In the genomic region with DNA sequence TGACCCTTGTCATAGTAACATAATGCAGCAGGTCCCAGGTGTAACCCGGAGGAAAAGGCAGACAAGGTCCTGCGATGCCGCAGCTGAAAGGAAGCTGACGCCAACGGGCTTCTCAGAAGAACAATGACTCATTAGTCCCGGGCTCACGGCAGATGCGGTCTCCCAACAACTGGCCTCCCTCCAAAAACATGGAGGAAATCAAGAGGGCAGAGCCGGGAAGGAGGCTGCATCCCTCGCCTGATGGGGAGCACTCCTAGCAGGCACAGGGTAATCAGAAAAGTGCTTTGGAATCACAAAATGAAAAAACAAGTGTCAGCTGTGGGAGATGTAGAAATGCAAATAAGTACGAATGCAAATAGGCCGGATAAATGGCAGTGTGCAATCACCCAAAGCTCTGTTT, we compare ENCODE assay signal across 8 cellular contexts.
DNase-seq lines count a peak whose midpoint lies in the region; ATAC-seq and TF ChIP-seq lines count a peak whose summit lies in the region.

No MANE protein-coding gene starts in this region.

- WGBS in GM23248 (ENCODE audit: low coverage in 1 of 2, low lambda C conversion rate in 2 of 2, missing lambda C conversion rate in 2 of 2), 2 experiments: 10 to 14% methylated on average over 12 of the region's 12 CpGs

- in situ Hi-C loops in GM23248 (cut with MboI): no loop called here

- POLR2A ChIA-PET in PC-3 (lab: Charles Lee; ENCODE audit: unreplicated experiment): no interaction called here

- H3K4me1 ChIP-seq in GM23248 (ENCODE audit: insufficient read depth): peaks cover 47% of the 10 kb centered on the region
- peaks cover 27% of the 10 kb centered on the region for H3K4me1 ChIP-seq in PC-3 (ENCODE audit: insufficient read depth, low read length)

- H3K4me3 ChIP-seq in GM23248 (peak overlapping the region; percentile 39), PC-3 (ENCODE audit: low read length) (no peak overlapping the region), epithelial cell of proximal tubule (ENCODE audit: low read depth, low read length) (peak overlapping the region; percentile 5)

- H3K79me2 ChIP-seq in GM23248 (ENCODE audit: insufficient read depth): no peaks in the 10 kb centered on the region
- H3K79me2 ChIP-seq in PC-3 (ENCODE audit: low read length): no peaks in the 10 kb centered on the region

- peak overlapping the region; percentile 66 for H3K4me2 ChIP-seq in GM23248 (ENCODE audit: unreplicated experiment)
- H3K4me2 ChIP-seq in PC-3 (ENCODE audit: low read length): peak overlapping the region; percentile 42

- peak overlapping the region; percentile 52 for H3K9ac ChIP-seq in GM23248
- H3K9ac ChIP-seq in PC-3 (ENCODE audit: low read length): 0 out of 2 replicates have a peak overlapping the region, but pooled peaks have one; percentile 15

- ATAC-seq in PC-3: no peak
- peak; percentile 72 for ATAC-seq in sciatic nerve
- ATAC-seq in GM18502 (IDR thresholded peaks at IDR 0.05; ENCODE audit: poor library complexity, unreplicated experiment): no peak

- no TSS peak for BruUV-seq in PC-3 (replicated peaks; lab: Mats Ljungman, UMichigan)

- H3K27me3 ChIP-seq in GM23248 (replicated peaks; ENCODE audit: insufficient read depth): no peaks in the 10 kb centered on the region
- no peaks in the 10 kb centered on the region for H3K27me3 ChIP-seq in PC-3 (ENCODE audit: low read length)

- H2AFZ ChIP-seq in GM23248 (peak overlapping the region; percentile 69), PC-3 (ENCODE audit: low read length) (peak overlapping the region; percentile 24; the same call in 1 of the 2 replicates)

- intact Hi-C loops in PC-3 (cut with micrococcal nuclease): no loop called here
- intact Hi-C loops in sciatic nerve (cut with DNase I): no loop called here

- H3K27ac ChIP-seq in GM23248 (peak overlapping the region; percentile 71), PC-3 (ENCODE audit: low read length) (peak overlapping the region; percentile 55)

- H3K9me2 ChIP-seq in GM23248 (ENCODE audit: insufficient read depth): no peaks in the 10 kb centered on the region
- H3K9me2 ChIP-seq in PC-3 (replicated peaks; ENCODE audit: low read length): no peaks in the 10 kb centered on the region

- H3K36me3 ChIP-seq in GM23248 (ENCODE audit: low read depth) (no peaks in the 10 kb centered on the region), PC-3 (ENCODE audit: low read depth, low read length) (no peaks in the 10 kb centered on the region)

- peak; percentile 98 for DNase-seq in GM23248
- DNase-seq in PC-3: peak; percentile 60
- DNase-seq in epithelial cell of proximal tubule (ENCODE audit: low read depth): no peak
- DNase-seq in sciatic nerve (ENCODE audit: low spot score): peak; percentile 70
- DNase-seq in stimulated activated naive CD4-positive, alpha-beta T cell treated with Interleukin-2 at 50 U/mL for 16 hours (lab: John Stamatoyannopoulos, UW): no peak
- no peak for DNase-seq in stimulated activated CD4-positive, alpha-beta T cell treated with anti-CD3 and anti-CD28 coated beads, Interleukin-4, amount 100 ng/mL, for 4 hours
- DNase-seq in NCI-H1417 treated with DMSO at 0.1 percent for 48 hours (lab: John Stamatoyannopoulos, UW): no peak

- H4K20me1 ChIP-seq in GM23248 (ENCODE audit: insufficient read depth) (no peaks in the 10 kb centered on the region), PC-3 (ENCODE audit: low read length) (no peaks in the 10 kb centered on the region)

- H3K9me3 ChIP-seq in GM23248 (ENCODE audit: low read depth): no peaks in the 10 kb centered on the region
- no peaks in the 10 kb centered on the region for H3K9me3 ChIP-seq in PC-3 (ENCODE audit: low read length)

- TF ChIP-seq CTCF in PC-3 (conservative IDR thresholded peaks at IDR 0.05; ENCODE audit: low read depth, low read length) (no peak), epithelial cell of proximal tubule (conservative IDR thresholded peaks at IDR 0.05; ENCODE audit: low read depth, low read length) (no peak)

- CTCF ChIA-PET in PC-3 (lab: Charles Lee): no interaction called here

- H3F3A ChIP-seq in GM23248 (ENCODE audit: insufficient read depth) (peaks cover 32% of the 10 kb centered on the region), PC-3 (ENCODE audit: low read length, unreplicated experiment) (no peaks in the 10 kb centered on the region)

Comparison
In these comparisons a context has a peak if more than half of its experiments do, and no peak if none do; other contexts are left out.
1. DNase-seq: peak in GM23248 (single experiment), PC-3 (single experiment) and sciatic nerve (single experiment); none in epithelial cell of proximal tubule (single experiment), stimulated activated naive CD4-positive, alpha-beta T cell treated with Interleukin-2 at 50 U/mL for 16 hours (single experiment), stimulated activated CD4-positive, alpha-beta T cell treated with anti-CD3 and anti-CD28 coated beads, Interleukin-4, amount 100 ng/mL, for 4 hours (0 of 2) and NCI-H1417 treated with DMSO at 0.1 percent for 48 hours (single experiment).